In the genomic region with DNA sequence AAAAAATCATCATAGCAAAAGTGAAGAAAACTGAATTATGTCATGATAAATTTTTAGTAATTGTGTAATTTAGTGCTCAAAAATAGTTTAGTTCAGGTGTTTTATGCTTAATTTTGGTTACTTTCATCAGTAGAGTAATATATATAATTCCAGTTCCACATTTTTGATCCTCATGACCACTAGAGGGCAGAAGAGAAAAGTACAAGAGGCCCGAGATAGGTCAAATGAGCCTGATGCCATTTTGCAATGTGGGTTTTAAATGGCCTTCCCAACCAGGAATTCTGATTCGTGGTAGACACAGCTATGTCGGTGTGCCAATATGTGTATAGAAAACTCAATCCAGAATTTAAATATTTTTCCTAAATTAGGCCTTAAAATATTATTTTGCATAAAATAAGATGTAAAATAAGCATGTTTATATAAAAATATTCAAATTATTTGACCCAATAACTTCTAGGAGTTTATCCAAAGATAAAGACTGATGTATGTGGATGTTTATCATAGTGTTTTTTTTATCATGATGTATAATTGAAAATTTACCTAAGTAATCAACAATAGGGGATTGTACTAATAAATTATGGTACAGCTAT, we compare ENCODE assay signal across 8 cellular contexts.
A peak's percentile ranks its signal among the peaks of the same experiment; 100 is the strongest.
DNase-seq lines count a peak whose midpoint lies in the region; ATAC-seq and TF ChIP-seq lines count a peak whose summit lies in the region.

No MANE protein-coding gene starts in this region.

- peaks cover 7% of the 10 kb centered on the region for H3K27me3 Mint-ChIP-seq in endothelial cell (ENCODE audit: unreplicated experiment)

- H3K9me3 ChIP-seq in mucosa of descending colon, result no peaks in the 10 kb centered on the region

- in situ Hi-C loops in ACHN (cut with HindIII; ENCODE audit: low pct_ligation_motif_present, low pct_unique_long_range_greater_than_20kb, low sequenced_read_pairs), result no loop called here

- H3K4me1 Mint-ChIP-seq in endothelial cell (ENCODE audit: unreplicated experiment), result no peaks in the 10 kb centered on the region

- no peaks in the 10 kb centered on the region for H3K36me3 ChIP-seq in mucosa of descending colon (ENCODE audit: low read depth)

- H3K27ac Mint-ChIP-seq in endothelial cell (ENCODE audit: unreplicated experiment), result no peak overlapping the region

- peak; percentile 72 for ATAC-seq in mucosa of descending colon
- no peak for ATAC-seq in GM18861 (IDR thresholded peaks at IDR 0.05; ENCODE audit: unreplicated experiment)

- no peak overlapping the region for H3K4me3 Mint-ChIP-seq in endothelial cell (ENCODE audit: unreplicated experiment)

- H3K4me3 ChIP-seq in mucosa of descending colon, result no peak overlapping the region

- no peaks in the 10 kb centered on the region for H3K4me1 ChIP-seq in mucosa of descending colon (ENCODE audit: low read depth)

- no peaks in the 10 kb centered on the region for H3K9me3 Mint-ChIP-seq in endothelial cell (ENCODE audit: unreplicated experiment)

- intact Hi-C loops in mucosa of descending colon (cut with DNase I, micrococcal nuclease), result loop anchor here in 1 of 2 donors (5.0 kb wide), 1 partner anchor 201 kb away; no protein-coding TSS in a partner anchor

- H3K36me3 Mint-ChIP-seq in endothelial cell (ENCODE audit: low read depth, unreplicated experiment), result no peaks in the 10 kb centered on the region

- TF ChIP-seq CTCF in endothelial cell (IDR thresholded peaks at IDR 0.05; ENCODE audit: unreplicated experiment) (peak; percentile 91), mucosa of descending colon (IDR thresholded peaks at IDR 0.05) (peak; percentile 34)

- DNase-seq in ACHN (peak; percentile 69), GM04504 (ENCODE audit: low read depth) (peak; percentile 28), M059J (ENCODE audit: low read depth) (peak; percentile 65), SHP77 treated with DMSO at 0.1 percent for 48 hours (lab: John Stamatoyannopoulos, UW) (peak; percentile 78), endothelial cell (ENCODE audit: low spot score) (no peak), mucosa of descending colon (peak in 1 of 3 donors; percentile 58)
- DNase-seq in effector CD8-positive, alpha-beta T cell (lab: John Stamatoyannopoulos, UW), result no peak

Comparison
In these comparisons a context has a peak if more than half of its experiments do, and no peak if none do; other contexts are left out.
1. DNase-seq: peak in ACHN (single experiment), GM04504 (single experiment), M059J (single experiment) and SHP77 treated with DMSO at 0.1 percent for 48 hours (single experiment); none in endothelial cell (single experiment) and effector CD8-positive, alpha-beta T cell (single experiment).